ENCODE assay signal across 12 cellular contexts in the genomic region with DNA sequence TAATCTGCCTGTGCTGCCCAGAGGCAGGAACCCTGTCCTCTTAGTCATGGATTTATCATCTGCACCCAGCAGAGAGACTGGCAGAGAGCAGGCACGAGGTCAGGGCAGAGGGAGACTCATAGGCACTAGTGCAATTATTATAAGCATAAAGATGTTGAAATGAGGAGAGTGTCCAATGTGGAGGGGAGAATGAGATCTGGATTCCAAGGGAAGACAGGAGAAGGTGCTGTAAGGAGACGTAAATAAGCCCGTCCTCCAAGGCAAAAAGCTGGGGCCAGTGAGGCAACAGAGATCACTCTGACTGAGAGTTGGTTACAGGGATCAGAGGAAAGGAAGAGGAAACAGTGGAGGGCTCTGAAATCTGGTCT.
DNase-seq lines count a peak whose midpoint lies in the region; ATAC-seq and TF ChIP-seq lines count a peak whose summit lies in the region.
"Had no signal": no experiment of that assay in that cellular context is flagged by ENCODE, and none has a peak within 500 bp of the region (broad histone marks: within the 10 kb centered on the region; RNA-seq: fewer than 3 reads in every experiment).

No MANE protein-coding gene starts in this region.

- no peaks in the 10 kb centered on the region for H3K9me3 ChIP-seq in WERI-Rb-1 (ENCODE audit: severe bottlenecking)

- H3K4me3 ChIP-seq in AG10803 (ENCODE audit: low read length) (no peak overlapping the region), WERI-Rb-1 (ENCODE audit: low read depth, low read length) (no peak overlapping the region)

- H3K4me3 Mint-ChIP-seq in chondrocyte (ENCODE audit: unreplicated experiment) (no peak overlapping the region), mesothelial cell of epicardium (no peak overlapping the region)
- H3K4me3 Mint-ChIP-seq: activated T-cell treated with anti-CD3 and anti-CD28 coated beads, Interleukin-2, amount 50 U/mL, for 4 hours; B cell had no signal

- H3K36me3 Mint-ChIP-seq in chondrocyte (ENCODE audit: low read depth) (peaks cover 3% of the 10 kb centered on the region), mesothelial cell of epicardium (no peaks in the 10 kb centered on the region)

- no peaks in the 10 kb centered on the region for H3K27me3 ChIP-seq in WERI-Rb-1 (ENCODE audit: insufficient read depth, low read depth, severe bottlenecking)

- TF ChIP-seq CTCF in AG10803 (conservative IDR thresholded peaks at IDR 0.05; ENCODE audit: low read length): no peak
- TF ChIP-seq CTCF in chondrocyte (IDR thresholded peaks at IDR 0.05): no peak
- no peak for TF ChIP-seq CTCF in mesothelial cell of epicardium (IDR thresholded peaks at IDR 0.05; ENCODE audit: unreplicated experiment)
- TF ChIP-seq CTCF in WERI-Rb-1 (IDR thresholded peaks at IDR 0.05; ENCODE audit: low read depth, low read length): no peak

- H3K27ac ChIP-seq in WERI-Rb-1: no peak overlapping the region
- H3K27ac ChIP-seq: KMS-11 had no signal

- no peaks in the 10 kb centered on the region for H3K27me3 Mint-ChIP-seq in chondrocyte (ENCODE audit: low read depth)
- no peaks in the 10 kb centered on the region for H3K27me3 Mint-ChIP-seq in mesothelial cell of epicardium (ENCODE audit: low read depth)
- H3K27me3 Mint-ChIP-seq: B cell had no signal

- ATAC-seq in GM18519 (IDR thresholded peaks at IDR 0.05; ENCODE audit: low FRiP score, unreplicated experiment): no peak
- ATAC-seq: activated T-cell treated with anti-CD3 and anti-CD28 coated beads, Interleukin-2, amount 50 U/mL, for 4 hours had no signal

- no peaks in the 10 kb centered on the region for H3K9me3 Mint-ChIP-seq in chondrocyte (ENCODE audit: low read depth)
- no peaks in the 10 kb centered on the region for H3K9me3 Mint-ChIP-seq in mesothelial cell of epicardium
- H3K9me3 Mint-ChIP-seq: activated T-cell treated with anti-CD3 and anti-CD28 coated beads, Interleukin-2, amount 50 U/mL, for 4 hours had no signal

- H3K36me3 ChIP-seq in WERI-Rb-1: no peaks in the 10 kb centered on the region

- peaks cover 64% of the 10 kb centered on the region for H3K4me1 Mint-ChIP-seq in chondrocyte (ENCODE audit: low read depth)
- peaks cover 23% of the 10 kb centered on the region for H3K4me1 Mint-ChIP-seq in mesothelial cell of epicardium

- DNase-seq in AG10803 (ENCODE audit: low read depth) (peak; percentile 40), NCI-H460 (ENCODE audit: extremely low read depth, low read depth) (peak; percentile 22), chondrocyte (ENCODE audit: low spot score) (no peak), mesothelial cell of epicardium (ENCODE audit: low spot score in 2 of 2, unreplicated experiment in 2 of 2) (no peak), GDM1 (lab: John Stamatoyannopoulos, UW) (no peak), WERI-Rb-1 (no peak)
- no peak for DNase-seq in activated CD4-positive, CD25-positive, alpha-beta regulatory T cell (lab: John Stamatoyannopoulos, UW)
- DNase-seq: activated T-cell treated with anti-CD3 and anti-CD28 coated beads, Interleukin-2, amount 50 U/mL, for 4 hours; NCI-H69 had no signal

- peak overlapping the region; percentile 64 for H3K27ac Mint-ChIP-seq in chondrocyte (ENCODE audit: unreplicated experiment)
- H3K27ac Mint-ChIP-seq in mesothelial cell of epicardium: peak overlapping the region; percentile 36
- H3K27ac Mint-ChIP-seq: B cell had no signal

Comparison
In these comparisons a context has a peak if more than half of its experiments do, and no peak if none do; other contexts are left out.
1. DNase-seq: peak in AG10803 (single experiment) and NCI-H460 (single experiment); none in chondrocyte (single experiment), mesothelial cell of epicardium (0 of 2), GDM1 (single experiment), activated CD4-positive, CD25-positive, alpha-beta regulatory T cell (0 of 4) and WERI-Rb-1 (single experiment).